Comparison of ENCODE assay signal across 7 cellular contexts in the genomic region with DNA sequence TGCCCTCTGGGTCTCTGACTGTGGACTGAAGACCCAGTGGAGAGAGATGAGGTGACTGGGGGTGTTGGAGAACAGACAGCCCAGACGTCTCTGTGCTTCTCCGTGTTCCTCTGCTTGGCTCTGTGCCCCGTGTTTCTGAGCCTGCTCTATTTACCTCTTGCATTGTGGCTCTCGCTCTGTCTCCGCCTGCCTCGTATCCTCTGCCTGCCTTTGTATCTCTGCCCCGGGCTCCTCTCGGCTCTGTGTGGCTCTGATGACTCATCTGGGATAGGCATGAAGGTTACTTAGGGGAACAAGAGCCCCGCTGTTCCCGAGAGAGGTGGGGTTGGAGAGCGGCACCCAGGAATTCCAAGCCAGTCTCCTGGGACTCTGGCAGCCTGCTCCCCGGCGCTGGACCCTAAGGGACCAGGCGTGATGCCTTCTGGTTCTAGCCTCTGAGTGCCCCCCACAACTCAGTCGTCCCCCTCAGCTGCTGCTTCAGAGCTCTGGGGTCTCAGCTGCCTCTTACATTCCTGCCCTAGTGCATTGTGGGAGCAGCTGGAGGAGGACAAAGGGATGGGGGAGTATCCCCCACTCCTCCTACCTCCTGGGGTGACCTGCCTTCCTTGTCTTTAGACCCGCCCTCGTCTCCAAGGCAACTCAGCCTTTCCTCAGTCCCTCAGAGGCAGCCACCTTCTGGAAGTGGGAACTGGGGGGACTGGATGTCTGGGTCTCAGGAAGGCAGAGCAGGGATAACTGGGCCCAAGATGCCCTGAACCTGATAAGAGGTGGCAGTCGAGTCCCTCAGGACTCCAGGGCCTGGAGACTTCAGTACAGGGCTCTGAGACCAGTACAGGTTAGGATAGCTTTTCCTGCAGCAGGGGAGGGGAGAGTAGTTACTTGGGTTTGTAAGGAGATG. TPM values are rescaled to one million over a fixed set of nuclear protein-coding genes. Genes with fewer than 3 reads are reported as not detected.
DNase-seq lines count a peak whose midpoint lies in the region; ATAC-seq and TF ChIP-seq lines count a peak whose summit lies in the region.

No MANE protein-coding gene starts in this region.

- DNase-seq in GM04504 (ENCODE audit: low read depth) = peak; percentile 63
- DNase-seq in NCI-H2029 treated with DMSO at 0.1 percent for 48 hours (lab: John Stamatoyannopoulos, UW) = peak; percentile 48
- DNase-seq in activated T-cell treated with anti-CD3 and anti-CD28 coated beads, Interleukin-2, amount 50 U/mL, for 72 hours = peak in 1 of 2 donors; percentile 26
- DNase-seq in foreskin keratinocyte = peak; percentile 92 to 96
- no peak for DNase-seq in natural killer cell treated with Interleukin-12 subunit alpha and Interleukin-12 subunit beta and Interleukin-15 and Interleukin-18, amount 100 ng/mL, for 72 hours (ENCODE audit: low spot score)
- DNase-seq in UCSD-AML1 (lab: John Stamatoyannopoulos, UW; ENCODE audit: unreplicated experiment) = no peak

- H3K27ac ChIP-seq in foreskin keratinocyte = peak overlapping the region; percentile 93

- TF ChIP-seq CTCF in foreskin keratinocyte (conservative IDR thresholded peaks at IDR 0.05) = no peak

- H3K27ac Mint-ChIP-seq in activated T-cell treated with anti-CD3 and anti-CD28 coated beads, Interleukin-2, amount 50 U/mL, for 72 hours = peak overlapping the region; percentile 9
- no peak overlapping the region for H3K27ac Mint-ChIP-seq in natural killer cell treated with Interleukin-12 subunit alpha and Interleukin-12 subunit beta and Interleukin-15 and Interleukin-18, amount 100 ng/mL, for 72 hours

- H3K4me1 Mint-ChIP-seq in activated T-cell treated with anti-CD3 and anti-CD28 coated beads, Interleukin-2, amount 50 U/mL, for 72 hours (ENCODE audit: low read depth) = peaks cover 47% of the 10 kb centered on the region
- H3K4me1 Mint-ChIP-seq in natural killer cell treated with Interleukin-12 subunit alpha and Interleukin-12 subunit beta and Interleukin-15 and Interleukin-18, amount 100 ng/mL, for 72 hours (ENCODE audit: low read depth in 2 of 2) = peaks cover 16 to 21% of the 10 kb centered on the region in 2 donors

- peak; percentile 32 to 43 for ATAC-seq in activated T-cell treated with anti-CD3 and anti-CD28 coated beads, Interleukin-2, amount 50 U/mL, for 72 hours (replicated peaks in 1 of 2)
- peak; percentile 66 for ATAC-seq in foreskin keratinocyte
- ATAC-seq in natural killer cell treated with Interleukin-12 subunit alpha and Interleukin-12 subunit beta and Interleukin-15 and Interleukin-18, amount 100 ng/mL, for 72 hours = no peak
- no peak for ATAC-seq in HG02870 (IDR thresholded peaks at IDR 0.05; ENCODE audit: unreplicated experiment)

- H3K36me3 Mint-ChIP-seq in activated T-cell treated with anti-CD3 and anti-CD28 coated beads, Interleukin-2, amount 50 U/mL, for 72 hours (ENCODE audit: insufficient read depth in 2 of 2) = no peaks in the 10 kb centered on the region
- no peaks in the 10 kb centered on the region for H3K36me3 Mint-ChIP-seq in natural killer cell treated with Interleukin-12 subunit alpha and Interleukin-12 subunit beta and Interleukin-15 and Interleukin-18, amount 100 ng/mL, for 72 hours

- H3K4me1 ChIP-seq in foreskin keratinocyte = peaks cover 39% of the 10 kb centered on the region

- no peaks in the 10 kb centered on the region for H3K27me3 Mint-ChIP-seq in activated T-cell treated with anti-CD3 and anti-CD28 coated beads, Interleukin-2, amount 50 U/mL, for 72 hours (ENCODE audit: low read depth)
- H3K27me3 Mint-ChIP-seq in natural killer cell treated with Interleukin-12 subunit alpha and Interleukin-12 subunit beta and Interleukin-15 and Interleukin-18, amount 100 ng/mL, for 72 hours = peaks cover 0 to 17% of the 10 kb centered on the region in 2 donors

- H3K4me3 Mint-ChIP-seq in activated T-cell treated with anti-CD3 and anti-CD28 coated beads, Interleukin-2, amount 50 U/mL, for 72 hours = peak overlapping the region; percentile 67 to 84
- peak overlapping the region; percentile 73 for H3K4me3 Mint-ChIP-seq in natural killer cell treated with Interleukin-12 subunit alpha and Interleukin-12 subunit beta and Interleukin-15 and Interleukin-18, amount 100 ng/mL, for 72 hours

- H3K9me3 Mint-ChIP-seq in activated T-cell treated with anti-CD3 and anti-CD28 coated beads, Interleukin-2, amount 50 U/mL, for 72 hours = no peaks in the 10 kb centered on the region
- no peaks in the 10 kb centered on the region for H3K9me3 Mint-ChIP-seq in natural killer cell treated with Interleukin-12 subunit alpha and Interleukin-12 subunit beta and Interleukin-15 and Interleukin-18, amount 100 ng/mL, for 72 hours

- no peaks in the 10 kb centered on the region for H3K27me3 ChIP-seq in foreskin keratinocyte

RNA-seq across cellular contexts. Expression of a gene that starts 1.9 kb away (rescaled TPM):
- total RNA-seq in activated T-cell treated with anti-CD3 and anti-CD28 coated beads, Interleukin-2, amount 50 U/mL, for 72 hours = 10 to 100 TPM in 1 of 2 donors, 1 to 10 TPM in 1; 9.4 to 11.6 TPM
- 211 and 243 TPM in 2 replicates for total RNA-seq in foreskin keratinocyte
- 138 and 147 TPM in 2 replicates for polyA plus RNA-seq in foreskin keratinocyte
- 1 to 10 TPM; 2.9 to 7.4 TPM for total RNA-seq in natural killer cell treated with Interleukin-12 subunit alpha and Interleukin-12 subunit beta and Interleukin-15 and Interleukin-18, amount 100 ng/mL, for 72 hours

RNA-seq across cellular contexts. Expression of a gene that starts 21.8 kb away (rescaled TPM):
- total RNA-seq in activated T-cell treated with anti-CD3 and anti-CD28 coated beads, Interleukin-2, amount 50 U/mL, for 72 hours = 10 to 100 TPM; 43.5 to 46.9 TPM
- 23.6 and 25.9 TPM in 2 replicates for total RNA-seq in foreskin keratinocyte
- 33.1 and 38.8 TPM in 2 replicates for polyA plus RNA-seq in foreskin keratinocyte
- total RNA-seq in natural killer cell treated with Interleukin-12 subunit alpha and Interleukin-12 subunit beta and Interleukin-15 and Interleukin-18, amount 100 ng/mL, for 72 hours = 10 to 100 TPM; 29.4 to 49.5 TPM

RNA-seq across cellular contexts. Expression of a gene that starts 27.8 kb away (rescaled TPM):
- 10 to 100 TPM; 47.3 to 54.9 TPM for total RNA-seq in activated T-cell treated with anti-CD3 and anti-CD28 coated beads, Interleukin-2, amount 50 U/mL, for 72 hours
- total RNA-seq in foreskin keratinocyte = 26.4 and 32.5 TPM in 2 replicates
- 18.1 and 21.5 TPM in 2 replicates for polyA plus RNA-seq in foreskin keratinocyte
- 10 to 100 TPM; 47.2 to 90.5 TPM for total RNA-seq in natural killer cell treated with Interleukin-12 subunit alpha and Interleukin-12 subunit beta and Interleukin-15 and Interleukin-18, amount 100 ng/mL, for 72 hours

RNA-seq across cellular contexts. Expression of a gene that starts 45.7 kb away (rescaled TPM):
- under 1 TPM in 1 of 2 donors, not detected in 1; 0.31 TPM for total RNA-seq in activated T-cell treated with anti-CD3 and anti-CD28 coated beads, Interleukin-2, amount 50 U/mL, for 72 hours
- total RNA-seq in foreskin keratinocyte = not detected in 2 replicates
- polyA plus RNA-seq in foreskin keratinocyte = not detected in 2 replicates
- total RNA-seq in natural killer cell treated with Interleukin-12 subunit alpha and Interleukin-12 subunit beta and Interleukin-15 and Interleukin-18, amount 100 ng/mL, for 72 hours = not detected

RNA-seq across cellular contexts. Expression of a gene that starts 54.5 kb away (rescaled TPM):
- total RNA-seq in activated T-cell treated with anti-CD3 and anti-CD28 coated beads, Interleukin-2, amount 50 U/mL, for 72 hours = under 1 TPM in 1 of 2 donors, not detected in 1; 0.09 TPM
- not detected in 2 replicates for total RNA-seq in foreskin keratinocyte
- polyA plus RNA-seq in foreskin keratinocyte = not detected in 2 replicates
- total RNA-seq in natural killer cell treated with Interleukin-12 subunit alpha and Interleukin-12 subunit beta and Interleukin-15 and Interleukin-18, amount 100 ng/mL, for 72 hours = not detected

Comparison
In these comparisons a context has a peak if more than half of its experiments do, and no peak if none do; other contexts are left out.
1. DNase-seq: peak in GM04504 (single experiment), NCI-H2029 treated with DMSO at 0.1 percent for 48 hours (single experiment) and foreskin keratinocyte (2 of 2); none in natural killer cell treated with Interleukin-12 subunit alpha and Interleukin-12 subunit beta and Interleukin-15 and Interleukin-18, amount 100 ng/mL, for 72 hours (single experiment) and UCSD-AML1 (single experiment).
2. ATAC-seq: peak in activated T-cell treated with anti-CD3 and anti-CD28 coated beads, Interleukin-2, amount 50 U/mL, for 72 hours (2 of 2) and foreskin keratinocyte (single experiment); none in natural killer cell treated with Interleukin-12 subunit alpha and Interleukin-12 subunit beta and Interleukin-15 and Interleukin-18, amount 100 ng/mL, for 72 hours (0 of 2) and HG02870 (single experiment).
3. RNA of a gene that starts 1.9 kb away (total RNA-seq): 211 to 243 TPM in foreskin keratinocyte; 9.4 to 11.6 TPM in activated T-cell treated with anti-CD3 and anti-CD28 coated beads, Interleukin-2, amount 50 U/mL, for 72 hours and 2.9 to 7.4 TPM in natural killer cell treated with Interleukin-12 subunit alpha and Interleukin-12 subunit beta and Interleukin-15 and Interleukin-18, amount 100 ng/mL, for 72 hours; every median in the first group is over 10 times any median in the second.